Comparison of ENCODE assay signal across 10 cellular contexts in genomic region chr1:183911285-183911684, GRCh38.
DNase-seq lines count a peak whose midpoint lies in the region; ATAC-seq and TF ChIP-seq lines count a peak whose summit lies in the region.
"Had no signal": no experiment of that assay in that cellular context is flagged by ENCODE, and none has a peak within 500 bp of the region (broad histone marks: within the 10 kb centered on the region; RNA-seq: fewer than 3 reads in every experiment).

No MANE protein-coding gene starts in this region.

- TF ChIP-seq CTCF in spleen (IDR thresholded peaks at IDR 0.05 in 8 of 11, conservative IDR thresholded peaks at IDR 0.05 in 3 of 11): no peak

- H3K4me1 Mint-ChIP-seq in activated CD4-positive, alpha-beta T cell treated with anti-CD3 and anti-CD28 coated beads, Interleukin-2, amount 10 ng/mL, durations not matched to agents 24 days and 14 days: peaks cover 14% of the 10 kb centered on the region

- H3K36me3 ChIP-seq in spleen: peaks cover 0 to 76% (median 20%) of the 10 kb centered on the region in 6 donors

- H3K4me3 Mint-ChIP-seq in activated CD4-positive, alpha-beta T cell treated with anti-CD3 and anti-CD28 coated beads, Interleukin-2, amount 10 ng/mL, durations not matched to agents 24 days and 14 days: no peak overlapping the region

- WGBS in spleen, 5 donors: 6 to 21% (median 12%) methylated on average over 2 of the region's 2 CpGs

- H3K4me3 ChIP-seq in spleen: no peak overlapping the region
- H3K4me3 ChIP-seq: A549, K562 had no signal

- peaks cover 7% of the 10 kb centered on the region for H3K36me3 Mint-ChIP-seq in activated CD4-positive, alpha-beta T cell treated with anti-CD3 and anti-CD28 coated beads, Interleukin-2, amount 10 ng/mL, durations not matched to agents 24 days and 14 days (ENCODE audit: low read depth)

- ATAC-seq in HG02763 (IDR thresholded peaks at IDR 0.05; ENCODE audit: unreplicated experiment): peak; percentile 72
- ATAC-seq: A549, K562 had no signal

- intact Hi-C loops in activated CD4-positive, alpha-beta T cell treated with anti-CD3 and anti-CD28 coated beads, Interleukin-2, amount 10 ng/mL, durations not matched to agents 24 days and 14 days (cut with micrococcal nuclease): loop anchor here (10.0 kb wide), 4 partner anchors 124 to 626 kb away; partner anchors contain the start of genes COLGALT2 and SMG7
- intact Hi-C loops in spleen (cut with DNase I; ENCODE audit: low total_unique reads): no loop called here

- DNase-seq in activated CD4-positive, alpha-beta T cell treated with anti-CD3 and anti-CD28 coated beads, Interleukin-2, amount 10 ng/mL, durations not matched to agents 24 days and 14 days: peak; percentile 55
- DNase-seq in activated CD4-positive, alpha-beta T cell treated with anti-CD3 and anti-CD28 coated beads, Interleukin-2, amount 50 U/mL, for 4 hours: no peak
- DNase-seq in NOMO-1 treated with DMSO at 0.1 percent for 48 hours (lab: John Stamatoyannopoulos, UW; ENCODE audit: unreplicated experiment) (peak; percentile 83), spleen (no peak), pons (ENCODE audit: low spot score) (no peak), NCI-H1417 (lab: John Stamatoyannopoulos, UW) (no peak), NCI-H446 treated with DMSO at 0.1 percent for 48 hours (lab: John Stamatoyannopoulos, UW) (no peak)

- no peaks in the 10 kb centered on the region for H3K9me3 ChIP-seq in spleen
- H3K9me3 ChIP-seq: A549 had no signal

- H3K27ac ChIP-seq in spleen: peak overlapping the region; percentile 8 to 75 (median 61)
- H3K27ac ChIP-seq: A549 had no signal

- H3K27ac Mint-ChIP-seq in activated CD4-positive, alpha-beta T cell treated with anti-CD3 and anti-CD28 coated beads, Interleukin-2, amount 10 ng/mL, durations not matched to agents 24 days and 14 days: peak overlapping the region; percentile 5

- peaks cover 15 to 60% (median 51%) of the 10 kb centered on the region in 6 donors for H3K4me1 ChIP-seq in spleen

- H3K27me3 ChIP-seq in spleen (replicated peaks in 1 of 7): no peaks in the 10 kb centered on the region

- H3K9me3 Mint-ChIP-seq in activated CD4-positive, alpha-beta T cell treated with anti-CD3 and anti-CD28 coated beads, Interleukin-2, amount 10 ng/mL, durations not matched to agents 24 days and 14 days: no peaks in the 10 kb centered on the region

- TF ChIP-seq POLR2A in spleen (IDR thresholded peaks at IDR 0.05): no peak

- H3K27me3 Mint-ChIP-seq in activated CD4-positive, alpha-beta T cell treated with anti-CD3 and anti-CD28 coated beads, Interleukin-2, amount 10 ng/mL, durations not matched to agents 24 days and 14 days: no peaks in the 10 kb centered on the region

Comparison
In these comparisons a context has a peak if more than half of its experiments do, and no peak if none do; other contexts are left out.
1. DNase-seq: peak in activated CD4-positive, alpha-beta T cell treated with anti-CD3 and anti-CD28 coated beads, Interleukin-2, amount 10 ng/mL, durations not matched to agents 24 days and 14 days (single experiment) and NOMO-1 treated with DMSO at 0.1 percent for 48 hours (single experiment); none in activated CD4-positive, alpha-beta T cell treated with anti-CD3 and anti-CD28 coated beads, Interleukin-2, amount 50 U/mL, for 4 hours (0 of 2), spleen (single experiment), pons (single experiment), NCI-H1417 (0 of 3) and NCI-H446 treated with DMSO at 0.1 percent for 48 hours (single experiment).